13 cellular contexts compared by ENCODE assay signal in genomic region chr19:31285744-31286143, GRCh38.
DNase-seq lines count a peak whose midpoint lies in the region; ATAC-seq and TF ChIP-seq lines count a peak whose summit lies in the region.
"Had no signal": no experiment of that assay in that cellular context is flagged by ENCODE, and none has a peak within 500 bp of the region (broad histone marks: within the 10 kb centered on the region; RNA-seq: fewer than 3 reads in every experiment).

No MANE protein-coding gene starts in this region.

- H3K36me3 ChIP-seq in GM23248 (ENCODE audit: low read depth) = no peaks in the 10 kb centered on the region
- H3K36me3 ChIP-seq in left ventricle myocardium inferior = no peaks in the 10 kb centered on the region

- POLR2A ChIA-PET in WTC11 (lab: Charles Lee) = no interaction called here

- in situ Hi-C loops in GM23248 (cut with MboI) = no loop called here

- H4K20me1 ChIP-seq in GM23248 (ENCODE audit: insufficient read depth) = peaks cover 4% of the 10 kb centered on the region; the same call in 1 of the 2 replicates

- H3K36me3 Mint-ChIP-seq in WTC11 = peaks cover 5% of the 10 kb centered on the region; the same call in 1 of the 2 replicates
- H3K36me3 Mint-ChIP-seq: natural killer cell had no signal

- peaks cover 100% of the 10 kb centered on the region for H3K79me2 ChIP-seq in GM23248 (ENCODE audit: insufficient read depth)

- peak overlapping the region; percentile 5; the same call in 1 of the 2 replicates for H3K27ac Mint-ChIP-seq in WTC11
- H3K27ac Mint-ChIP-seq: natural killer cell had no signal

- H3K9me2 ChIP-seq in GM23248 (ENCODE audit: insufficient read depth) = no peaks in the 10 kb centered on the region

- CTCF ChIA-PET in WTC11 (lab: Charles Lee) = interaction anchor here (0.8 kb wide), 1 partner anchor 53 kb away, joined by 3 read pairs; no protein-coding TSS in a partner anchor

- peaks cover 9% of the 10 kb centered on the region; the same call in 1 of the 2 replicates for H3F3A ChIP-seq in GM23248 (ENCODE audit: insufficient read depth)

- H3K4me2 ChIP-seq in GM23248 (ENCODE audit: unreplicated experiment) = peak overlapping the region; percentile 79

- H3K27ac ChIP-seq in GM23248 = peak overlapping the region; percentile 51
- H3K27ac ChIP-seq in left ventricle myocardium inferior (replicated peaks) = peak overlapping the region; percentile 23
- H3K27ac ChIP-seq: VCaP had no signal

- H3K27me3 ChIP-seq in GM23248 (replicated peaks; ENCODE audit: insufficient read depth) = no peaks in the 10 kb centered on the region
- H3K27me3 ChIP-seq in left ventricle myocardium inferior (ENCODE audit: low read depth) = no peaks in the 10 kb centered on the region

- H2AFZ ChIP-seq in GM23248 = 0 out of 2 replicates have a peak overlapping the region, but pooled peaks have one; percentile 21

- intact Hi-C loops in left ventricle myocardium inferior (cut with micrococcal nuclease) = no loop called here

- H3K9me3 ChIP-seq in GM23248 (ENCODE audit: low read depth) (no peaks in the 10 kb centered on the region), left ventricle myocardium inferior (replicated peaks) (no peaks in the 10 kb centered on the region)

- H3K4me3 ChIP-seq in GM23248 (peak overlapping the region; percentile 69), left ventricle myocardium inferior (no peak overlapping the region)

- H3K27me3 Mint-ChIP-seq in WTC11 (ENCODE audit: low read depth) = no peaks in the 10 kb centered on the region

- 22 to 26% methylated on average over 5 of the region's 5 CpGs for WGBS in GM23248 (ENCODE audit: low coverage in 1 of 2, low lambda C conversion rate in 2 of 2, missing lambda C conversion rate in 2 of 2), 2 experiments

- no peak for TF ChIP-seq CTCF in WTC11 (IDR thresholded peaks at IDR 0.05)
- TF ChIP-seq CTCF in left ventricle myocardium inferior (IDR thresholded peaks at IDR 0.05; ENCODE audit: borderline replicate concordance) = no peak

- H3K4me1 Mint-ChIP-seq in WTC11 = peaks cover 53% of the 10 kb centered on the region

- DNase-seq in GM23248 (peak; percentile 54), WTC11 (ENCODE audit: low spot score) (no peak), left ventricle myocardium inferior (no peak), stromal cell of bone marrow (ENCODE audit: low read depth) (peak; percentile 14), NCI-H82 treated with DMSO at 0.1 percent for 48 hours (lab: John Stamatoyannopoulos, UW; ENCODE audit: unreplicated experiment) (no peak), activated T-cell treated with anti-CD3 and anti-CD28 coated beads for 4 hours (no peak)
- DNase-seq: activated effector memory CD4-positive, alpha-beta T cell treated with Interleukin-2 at 50 U/mL for 16 hours; GDM1; natural killer cell; NCI-H1436 treated with DMSO at 0.1 percent for 48 hours; trophoblast cell had no signal

- ATAC-seq in WTC11 = no peak
- ATAC-seq in GM21737 (IDR thresholded peaks at IDR 0.05; ENCODE audit: unreplicated experiment) = no peak
- ATAC-seq: natural killer cell had no signal

- H3K4me3 Mint-ChIP-seq in WTC11 = no peak overlapping the region
- H3K4me3 Mint-ChIP-seq: natural killer cell had no signal

- H3K9me3 Mint-ChIP-seq in WTC11 = no peaks in the 10 kb centered on the region
- H3K9me3 Mint-ChIP-seq: natural killer cell had no signal

- H3K4me1 ChIP-seq in GM23248 (ENCODE audit: insufficient read depth) = peaks cover 14% of the 10 kb centered on the region; the same call in 1 of the 2 replicates
- peaks cover 5% of the 10 kb centered on the region for H3K4me1 ChIP-seq in left ventricle myocardium inferior

- H3K9ac ChIP-seq in GM23248 = peak overlapping the region; percentile 68

TF ChIP-seq in WTC11, 78 proteins besides CTCF, POLR2A, EP300 and RAD21 (continues in another document):
- TF ChIP-seq NR2C2 (CRISPR knock-in tag; IDR thresholded peaks at IDR 0.05) = no peak
- no peak for TF ChIP-seq FOXP1 (CRISPR knock-in tag; IDR thresholded peaks at IDR 0.05; ENCODE audit: borderline replicate concordance)
- TF ChIP-seq, protein P1, sequence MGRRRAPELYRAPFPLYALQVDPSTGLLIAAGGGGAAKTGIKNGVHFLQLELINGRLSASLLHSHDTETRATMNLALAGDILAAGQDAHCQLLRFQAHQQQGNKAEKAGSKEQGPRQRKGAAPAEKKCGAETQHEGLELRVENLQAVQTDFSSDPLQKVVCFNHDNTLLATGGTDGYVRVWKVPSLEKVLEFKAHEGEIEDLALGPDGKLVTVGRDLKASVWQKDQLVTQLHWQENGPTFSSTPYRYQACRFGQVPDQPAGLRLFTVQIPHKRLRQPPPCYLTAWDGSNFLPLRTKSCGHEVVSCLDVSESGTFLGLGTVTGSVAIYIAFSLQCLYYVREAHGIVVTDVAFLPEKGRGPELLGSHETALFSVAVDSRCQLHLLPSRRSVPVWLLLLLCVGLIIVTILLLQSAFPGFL (CRISPR knock-in tag; IDR thresholded peaks at IDR 0.05; ENCODE audit: borderline replicate concordance) = no peak
- no peak for TF ChIP-seq CDX4 (CRISPR knock-in tag; IDR thresholded peaks at IDR 0.05; ENCODE audit: borderline replicate concordance)
- no peak for TF ChIP-seq HMGXB4 (CRISPR knock-in tag; IDR thresholded peaks at IDR 0.05)
- TF ChIP-seq NFE2L1 (CRISPR knock-in tag; IDR thresholded peaks at IDR 0.05) = no peak
- no peak for TF ChIP-seq JAZF1 (CRISPR knock-in tag; IDR thresholded peaks at IDR 0.05)
- TF ChIP-seq, protein P2, sequence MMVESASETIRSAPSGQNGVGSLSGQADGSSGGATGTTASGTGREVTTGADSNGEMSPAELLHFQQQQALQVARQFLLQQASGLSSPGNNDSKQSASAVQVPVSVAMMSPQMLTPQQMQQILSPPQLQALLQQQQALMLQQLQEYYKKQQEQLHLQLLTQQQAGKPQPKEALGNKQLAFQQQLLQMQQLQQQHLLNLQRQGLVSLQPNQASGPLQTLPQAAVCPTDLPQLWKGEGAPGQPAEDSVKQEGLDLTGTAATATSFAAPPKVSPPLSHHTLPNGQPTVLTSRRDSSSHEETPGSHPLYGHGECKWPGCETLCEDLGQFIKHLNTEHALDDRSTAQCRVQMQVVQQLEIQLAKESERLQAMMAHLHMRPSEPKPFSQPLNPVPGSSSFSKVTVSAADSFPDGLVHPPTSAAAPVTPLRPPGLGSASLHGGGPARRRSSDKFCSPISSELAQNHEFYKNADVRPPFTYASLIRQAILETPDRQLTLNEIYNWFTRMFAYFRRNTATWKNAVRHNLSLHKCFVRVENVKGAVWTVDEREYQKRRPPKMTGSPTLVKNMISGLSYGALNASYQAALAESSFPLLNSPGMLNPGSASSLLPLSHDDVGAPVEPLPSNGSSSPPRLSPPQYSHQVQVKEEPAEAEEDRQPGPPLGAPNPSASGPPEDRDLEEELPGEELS (CRISPR knock-in tag; IDR thresholded peaks at IDR 0.05) = no peak
- TF ChIP-seq ZNF671 (CRISPR knock-in tag; IDR thresholded peaks at IDR 0.05) = no peak
- TF ChIP-seq, protein P3, sequence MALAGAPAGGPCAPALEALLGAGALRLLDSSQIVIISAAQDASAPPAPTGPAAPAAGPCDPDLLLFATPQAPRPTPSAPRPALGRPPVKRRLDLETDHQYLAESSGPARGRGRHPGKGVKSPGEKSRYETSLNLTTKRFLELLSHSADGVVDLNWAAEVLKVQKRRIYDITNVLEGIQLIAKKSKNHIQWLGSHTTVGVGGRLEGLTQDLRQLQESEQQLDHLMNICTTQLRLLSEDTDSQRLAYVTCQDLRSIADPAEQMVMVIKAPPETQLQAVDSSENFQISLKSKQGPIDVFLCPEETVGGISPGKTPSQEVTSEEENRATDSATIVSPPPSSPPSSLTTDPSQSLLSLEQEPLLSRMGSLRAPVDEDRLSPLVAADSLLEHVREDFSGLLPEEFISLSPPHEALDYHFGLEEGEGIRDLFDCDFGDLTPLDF (CRISPR knock-in tag; IDR thresholded peaks at IDR 0.05) = no peak
- no peak for TF ChIP-seq ESRRA (CRISPR knock-in tag; IDR thresholded peaks at IDR 0.05; ENCODE audit: borderline replicate concordance)
- no peak for TF ChIP-seq ZNF232 (CRISPR knock-in tag; IDR thresholded peaks at IDR 0.05)
- no peak for TF ChIP-seq ATF6 (CRISPR knock-in tag; IDR thresholded peaks at IDR 0.05)
- no peak for TF ChIP-seq ZNF263 (CRISPR knock-in tag; IDR thresholded peaks at IDR 0.05; ENCODE audit: low read depth)

Comparison
In these comparisons a context has a peak if more than half of its experiments do, and no peak if none do; other contexts are left out.
1. DNase-seq: peak in GM23248 (single experiment) and stromal cell of bone marrow (single experiment); none in WTC11 (single experiment), left ventricle myocardium inferior (single experiment), NCI-H82 treated with DMSO at 0.1 percent for 48 hours (single experiment) and activated T-cell treated with anti-CD3 and anti-CD28 coated beads for 4 hours (single experiment).